In the genomic region with DNA sequence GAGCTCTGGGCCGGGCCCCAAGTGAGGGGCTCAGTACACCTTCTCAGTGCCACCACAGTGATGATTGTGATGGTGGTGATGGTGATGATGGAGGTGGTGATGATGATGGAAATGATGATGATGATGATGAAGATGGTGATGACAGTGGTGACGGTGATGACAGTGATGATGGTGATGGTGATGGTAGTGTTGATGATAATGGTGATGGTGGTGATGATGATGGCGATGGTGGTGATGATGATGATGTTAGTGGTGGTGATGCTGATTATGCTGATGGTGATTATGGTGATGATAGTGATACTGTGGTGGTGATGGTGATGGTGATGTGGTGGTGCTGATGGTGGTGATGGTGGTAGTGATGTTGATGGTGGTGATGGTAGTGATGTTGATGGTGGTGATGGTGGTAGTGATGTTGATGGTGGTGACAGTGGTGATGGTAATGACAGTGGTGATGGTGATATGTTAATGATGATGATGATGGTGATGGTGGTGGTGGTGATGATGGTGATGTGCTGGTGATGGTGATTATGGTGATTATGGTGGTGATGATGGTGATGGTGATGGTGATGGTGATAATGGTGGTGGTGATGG, we compare ENCODE assay signal across 26 cellular contexts. TPM values are rescaled to one million over a fixed set of nuclear protein-coding genes. Genes with fewer than 3 reads are reported as not detected.
"Had no signal": no experiment of that assay in that cellular context is flagged by ENCODE, and none has a peak within 500 bp of the region (broad histone marks: within the 10 kb centered on the region; RNA-seq: fewer than 3 reads in every experiment).

No MANE protein-coding gene starts in this region.

- H3K4me1 ChIP-seq: heart right ventricle, sigmoid colon, suprapubic skin, thyroid gland, upper lobe of right lung had no signal

- H3K27me3 ChIP-seq: thyroid gland had no signal

- H3K36me3 ChIP-seq: heart right ventricle, sigmoid colon, suprapubic skin, thyroid gland, upper lobe of right lung had no signal

- H3K27ac ChIP-seq: dorsolateral prefrontal cortex, heart right ventricle, sigmoid colon, skin epidermis, suprapubic skin, thyroid gland, upper lobe of right lung had no signal

- FAIRE-seq: endometrium, frontal cortex, islet of Langerhans had no signal

- DNase-seq: cortex of kidney; effector memory CD4-positive, alpha-beta T cell; heart right ventricle; hypothalamus; kidney glomerular epithelial cell; mesendoderm; mucosa of descending colon; stimulated activated CD4-positive, alpha-beta T cell treated with anti-CD3 and anti-CD28 coated beads, Interleukin-12 subunit alpha, Interleukin-12 subunit beta, amount 100 ng/mL, for 4 hours; stimulated activated naive CD4-positive, alpha-beta T cell treated with Interleukin-2 at 50 U/mL for 16 hours; thyroid gland had no signal

- H3K9me3 ChIP-seq: mucosa of descending colon, suprapubic skin, thyroid gland had no signal

- ATAC-seq: esophagus mucosa; heart right ventricle; mucosa of descending colon; naive thymus-derived CD8-positive, alpha-beta T cell; upper lobe of right lung had no signal

- H3K4me3 ChIP-seq: dorsolateral prefrontal cortex, heart right ventricle, mucosa of descending colon, sigmoid colon, skin epidermis, suprapubic skin, thyroid gland, upper lobe of right lung had no signal

RNA-seq across cellular contexts. Expression of a gene that starts 29.9 kb away (rescaled TPM):
- total RNA-seq: chondrocyte; esophagus mucosa; fibroblast of lung; frontal cortex; glomerular endothelial cell; liver; lung microvascular endothelial cell; naive thymus-derived CD8-positive, alpha-beta T cell; pulmonary artery endothelial cell; suprapubic skin; upper lobe of right lung had no signal
- polyA plus RNA-seq: fibroblast of lung; heart right ventricle; liver; naive thymus-derived CD8-positive, alpha-beta T cell; sigmoid colon had no signal
